1 cellular context compared by ENCODE assay signal in genomic region chr3:71876706-71877105, GRCh38.
TF ChIP-seq lines count a peak whose summit lies in the region.

No MANE protein-coding gene starts in this region.

TF ChIP-seq in WTC11, 78 proteins besides CTCF, POLR2A, EP300 and RAD21 (continued from another document):
- TF ChIP-seq ZNF425 (CRISPR knock-in tag; conservative IDR thresholded peaks at IDR 0.05) (no peak), ZNF512 (CRISPR knock-in tag; IDR thresholded peaks at IDR 0.05; ENCODE audit: borderline replicate concordance) (no peak), ATF6 (CRISPR knock-in tag; IDR thresholded peaks at IDR 0.05) (no peak), CBFB (CRISPR knock-in tag; IDR thresholded peaks at IDR 0.05; ENCODE audit: low read depth) (no peak), ATF1 (CRISPR knock-in tag; IDR thresholded peaks at IDR 0.05) (no peak), TP53 (CRISPR knock-in tag; IDR thresholded peaks at IDR 0.05) (no peak), CREB1 (CRISPR knock-in tag; IDR thresholded peaks at IDR 0.05) (no peak), SOX15 (CRISPR knock-in tag; IDR thresholded peaks at IDR 0.05) (no peak), ZNF423 (CRISPR knock-in tag; IDR thresholded peaks at IDR 0.05) (no peak), ESRRA (CRISPR knock-in tag; IDR thresholded peaks at IDR 0.05; ENCODE audit: borderline replicate concordance) (no peak), ATF2 (CRISPR knock-in tag; IDR thresholded peaks at IDR 0.05; ENCODE audit: borderline replicate concordance, low read depth) (no peak), TEAD1 (CRISPR knock-in tag; IDR thresholded peaks at IDR 0.05) (no peak), AR (CRISPR knock-in tag; IDR thresholded peaks at IDR 0.05) (no peak), JUN (CRISPR knock-in tag; IDR thresholded peaks at IDR 0.05) (no peak), E2F4 (CRISPR knock-in tag; IDR thresholded peaks at IDR 0.05; ENCODE audit: borderline replicate concordance, low read depth) (no peak)
TF ChIP-seq in WTC11: peak in this region for 0.
